Comparison of ENCODE assay signal across 1 cellular context in genomic region chr12:121839106-121839992, GRCh38.
TF ChIP-seq lines count a peak whose summit lies in the region.

No MANE protein-coding gene starts in this region.

TF ChIP-seq in GM12878, 131 proteins besides CTCF, POLR2A, EP300 and RAD21:
- no peak for TF ChIP-seq MYB (IDR thresholded peaks at IDR 0.05; ENCODE audit: borderline replicate concordance, low read depth, low read length)
- TF ChIP-seq ELK1 (IDR thresholded peaks at IDR 0.05; ENCODE audit: low read depth, low read length), result no peak
- TF ChIP-seq ZNF384 (IDR thresholded peaks at IDR 0.05; ENCODE audit: borderline replicate concordance, low read depth, low read length), result no peak
- TF ChIP-seq BHLHE40 (IDR thresholded peaks at IDR 0.05; ENCODE audit: borderline replicate concordance in 1 of 2, low read depth in 2 of 2, low read length in 1 of 2), result 0 out of 4 replicates have a peak, but pooled peaks of 1 of the 2 experiments have one; percentile 37
- TF ChIP-seq HDGF (IDR thresholded peaks at IDR 0.05), result peak; percentile 97
- TF ChIP-seq POU2F2 (IDR thresholded peaks at IDR 0.05; ENCODE audit: borderline replicate concordance, low read depth, low read length), result 0 out of 3 replicates have a peak, but pooled peaks have one; percentile 29
- TF ChIP-seq LARP7 (IDR thresholded peaks at IDR 0.05), result 0 out of 2 replicates have a peak, but pooled peaks have one; percentile 25
- no peak; the same call in 1 of the 2 replicates for TF ChIP-seq HCFC1 (IDR thresholded peaks at IDR 0.05; ENCODE audit: low read length)
- TF ChIP-seq SIN3A (IDR thresholded peaks at IDR 0.05; ENCODE audit: low read depth, low read length), result 0 out of 2 replicates have a peak, but pooled peaks have one; percentile 38
- peak in 1 of 2 experiments; percentile 36; a peak in 1 of 4 replicates for TF ChIP-seq IKZF2 (IDR thresholded peaks at IDR 0.05)
- no peak for TF ChIP-seq YBX1 (IDR thresholded peaks at IDR 0.05)
- TF ChIP-seq SP1 (IDR thresholded peaks at IDR 0.05; ENCODE audit: low read depth, low read length), result peak; percentile 65
- peak; percentile 87 for TF ChIP-seq PAX5 (IDR thresholded peaks at IDR 0.05; ENCODE audit: borderline replicate concordance, low read depth, low read length)
- TF ChIP-seq E2F4 (IDR thresholded peaks at IDR 0.05; ENCODE audit: low read depth, low read length), result 0 out of 2 replicates have a peak, but pooled peaks have one; percentile 21
- no peak for TF ChIP-seq ZNF207 (IDR thresholded peaks at IDR 0.05; ENCODE audit: borderline replicate concordance)
- TF ChIP-seq SPI1 (IDR thresholded peaks at IDR 0.05; ENCODE audit: borderline replicate concordance, insufficient read depth, low read depth, low read length), result peak; percentile 48; the same call in 1 of the 2 replicates
- no peak for TF ChIP-seq SMC3 (IDR thresholded peaks at IDR 0.05; ENCODE audit: borderline replicate concordance, low read length)
- TF ChIP-seq EGR1 (IDR thresholded peaks at IDR 0.05; ENCODE audit: borderline replicate concordance in 1 of 2, low read depth in 2 of 2, low read length in 2 of 2), result peak in 1 of 2 experiments; percentile 1; a peak in 1 of 3 replicates
- TF ChIP-seq TBL1XR1 (IDR thresholded peaks at IDR 0.05; ENCODE audit: low read depth, low read length), result no peak
- TF ChIP-seq YY1 (IDR thresholded peaks at IDR 0.05; ENCODE audit: low read depth, low read length), result peak; percentile 67; the same call in 1 of the 2 replicates
- TF ChIP-seq RCOR1 (conservative IDR thresholded peaks at IDR 0.05; ENCODE audit: low read depth, low read length), result no peak
- TF ChIP-seq RFX5 (IDR thresholded peaks at IDR 0.05; ENCODE audit: low read depth, low read length), result peak; percentile 40; the same call in 1 of the 2 replicates
- no peak for TF ChIP-seq TCF3 (IDR thresholded peaks at IDR 0.05; ENCODE audit: borderline replicate concordance, insufficient read depth, low read depth, low read length)
- no peak for TF ChIP-seq KAT2A (conservative IDR thresholded peaks at IDR 0.05; ENCODE audit: control insufficient read depth, low read depth, low read length)
- 0 out of 2 replicates have a peak, but pooled peaks have one; percentile 9 for TF ChIP-seq CREB1 (IDR thresholded peaks at IDR 0.05; ENCODE audit: low read depth)
- peak; percentile 37; the same call in 1 of the 2 replicates for TF ChIP-seq IKZF1 (conservative IDR thresholded peaks at IDR 0.05)
